19 cellular contexts compared by ENCODE assay signal in the genomic region with DNA sequence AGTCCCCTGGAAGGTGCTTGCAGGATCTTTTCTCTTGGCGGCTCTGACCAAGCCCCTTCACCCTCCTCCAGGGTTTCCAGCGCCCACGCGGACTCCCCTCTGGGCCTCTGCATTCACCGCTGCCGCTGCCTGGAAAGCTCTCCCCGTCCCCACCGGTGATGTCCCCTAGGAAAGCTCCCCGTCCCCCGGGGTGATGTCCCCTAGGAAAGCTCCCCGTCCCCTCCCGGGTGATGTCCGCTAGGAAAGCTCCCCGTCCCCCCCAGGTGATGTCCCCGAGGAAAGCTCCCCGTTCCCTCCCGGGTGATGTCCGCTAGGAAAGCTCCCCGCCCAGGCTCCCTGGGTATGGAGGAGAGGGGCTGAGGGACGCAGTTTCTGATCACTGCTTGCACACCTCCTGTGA. TPM values are rescaled to one million over a fixed set of nuclear protein-coding genes. Genes with fewer than 3 reads are reported as not detected.
DNase-seq lines count a peak whose midpoint lies in the region; ATAC-seq and TF ChIP-seq lines count a peak whose summit lies in the region.
"Had no signal": no experiment of that assay in that cellular context is flagged by ENCODE, and none has a peak within 500 bp of the region (broad histone marks: within the 10 kb centered on the region; RNA-seq: fewer than 3 reads in every experiment).

No MANE protein-coding gene starts in this region.

- peaks cover 52% of the 10 kb centered on the region for H3K36me3 Mint-ChIP-seq in activated naive CD4-positive, alpha-beta T cell treated with anti-CD3 and anti-CD28 coated beads, Interleukin-2, amount 10 ng/mL, durations not matched to agents 7 days and 5 days
- H3K36me3 Mint-ChIP-seq in central memory CD8-positive, alpha-beta T cell (ENCODE audit: insufficient read depth) = peaks cover 38% of the 10 kb centered on the region
- H3K36me3 Mint-ChIP-seq in neural progenitor cell = peaks cover 6% of the 10 kb centered on the region

- no peaks in the 10 kb centered on the region for H3F3A ChIP-seq in neural progenitor cell (ENCODE audit: low read depth)

- no peak overlapping the region for H3K4me3 Mint-ChIP-seq in activated naive CD4-positive, alpha-beta T cell treated with anti-CD3 and anti-CD28 coated beads, Interleukin-2, amount 10 ng/mL, durations not matched to agents 7 days and 5 days
- H3K4me3 Mint-ChIP-seq in central memory CD8-positive, alpha-beta T cell = no peak overlapping the region
- no peak overlapping the region for H3K4me3 Mint-ChIP-seq in neural progenitor cell

- H3K27ac ChIP-seq in WERI-Rb-1 (peak overlapping the region; percentile 98), trophoblast cell (ENCODE audit: low read depth, low read length) (peak overlapping the region; percentile 43), neural progenitor cell (no peak overlapping the region)
- H3K27ac ChIP-seq: C4-2B, HL-60, left lung, PC-9, prostate gland, testis had no signal

- peak overlapping the region; percentile 69 for H3K14ac ChIP-seq in trophoblast cell (ENCODE audit: low read length)

- ATAC-seq in central memory CD8-positive, alpha-beta T cell (replicated peaks; ENCODE audit: extremely low read depth, poor library complexity, severe bottlenecking) = no peak
- ATAC-seq in esophagus mucosa (no peak), HG03135 (IDR thresholded peaks at IDR 0.05; ENCODE audit: unreplicated experiment) (no peak)

- no peak overlapping the region for H3K23ac ChIP-seq in trophoblast cell (ENCODE audit: low read length)

- CTCF ChIA-PET in activated naive CD4-positive, alpha-beta T cell treated with anti-CD3 and anti-CD28 coated beads, Interleukin-2, amount 10 ng/mL, durations not matched to agents 7 days and 5 days (lab: Charles Lee) = interaction anchor here (0.8 to 5.3 kb wide), 16 partner anchors 10 to 398 kb away, joined by 3 to 31 read pairs (median 5); partner anchors contain the start of gene ZAP70

- no peak overlapping the region for H3K4me2 ChIP-seq in trophoblast cell (ENCODE audit: low read length)
- no peak overlapping the region for H3K4me2 ChIP-seq in neural progenitor cell
- H3K4me2 ChIP-seq: PC-9 had no signal

- H3K9me3 ChIP-seq in WERI-Rb-1 (ENCODE audit: severe bottlenecking) (no peaks in the 10 kb centered on the region), trophoblast cell (ENCODE audit: insufficient read depth, low read depth, low read length) (peaks cover 5% of the 10 kb centered on the region), neural progenitor cell (ENCODE audit: low read depth) (no peaks in the 10 kb centered on the region)
- H3K9me3 ChIP-seq: heart right ventricle, left lung, prostate gland, testis had no signal

- H3K79me2 ChIP-seq in trophoblast cell (ENCODE audit: control insufficient read depth, insufficient read depth, low read length, poor library complexity) (no peaks in the 10 kb centered on the region), neural progenitor cell (ENCODE audit: low read depth) (no peaks in the 10 kb centered on the region)

- peak overlapping the region; percentile 76 for H3K18ac ChIP-seq in trophoblast cell (ENCODE audit: low read length)

- H3K79me1 ChIP-seq in trophoblast cell (ENCODE audit: low read length) = peaks cover 14% of the 10 kb centered on the region

- H3K4me3 ChIP-seq in WERI-Rb-1 (ENCODE audit: low read depth, low read length) (peak overlapping the region; percentile 63), trophoblast cell (ENCODE audit: low read depth, low read length) (no peak overlapping the region), neural progenitor cell (no peak overlapping the region)
- H3K4me3 ChIP-seq: heart right ventricle, left lung, PC-9, prostate gland, skin epidermis, testis had no signal

- peak overlapping the region; percentile 43 for H4K8ac ChIP-seq in trophoblast cell (ENCODE audit: low read depth, low read length)

- H3K9me3 Mint-ChIP-seq in activated naive CD4-positive, alpha-beta T cell treated with anti-CD3 and anti-CD28 coated beads, Interleukin-2, amount 10 ng/mL, durations not matched to agents 7 days and 5 days = no peaks in the 10 kb centered on the region
- H3K9me3 Mint-ChIP-seq in central memory CD8-positive, alpha-beta T cell = no peaks in the 10 kb centered on the region
- no peaks in the 10 kb centered on the region for H3K9me3 Mint-ChIP-seq in neural progenitor cell

- H4K91ac ChIP-seq in trophoblast cell (ENCODE audit: low read depth, low read length) = peak overlapping the region; percentile 95

- H3K4me1 Mint-ChIP-seq in activated naive CD4-positive, alpha-beta T cell treated with anti-CD3 and anti-CD28 coated beads, Interleukin-2, amount 10 ng/mL, durations not matched to agents 7 days and 5 days = peaks cover 60% of the 10 kb centered on the region
- H3K4me1 Mint-ChIP-seq in central memory CD8-positive, alpha-beta T cell = peaks cover 82% of the 10 kb centered on the region
- H3K4me1 Mint-ChIP-seq in neural progenitor cell = peaks cover 5% of the 10 kb centered on the region

- H3K27me3 Mint-ChIP-seq in activated naive CD4-positive, alpha-beta T cell treated with anti-CD3 and anti-CD28 coated beads, Interleukin-2, amount 10 ng/mL, durations not matched to agents 7 days and 5 days = no peaks in the 10 kb centered on the region
- no peaks in the 10 kb centered on the region for H3K27me3 Mint-ChIP-seq in central memory CD8-positive, alpha-beta T cell
- H3K27me3 Mint-ChIP-seq in neural progenitor cell (ENCODE audit: insufficient read depth, low read depth) = peaks cover 6% of the 10 kb centered on the region

- H2BK120ac ChIP-seq in trophoblast cell (ENCODE audit: insufficient read depth, low read length, poor library complexity) = peak overlapping the region; percentile 27

- no peak for DNase-seq in activated naive CD4-positive, alpha-beta T cell treated with anti-CD3 and anti-CD28 coated beads, Interleukin-2, amount 10 ng/mL, durations not matched to agents 7 days and 5 days
- no peak for DNase-seq in activated naive CD4-positive, alpha-beta T cell (lab: John Stamatoyannopoulos, UW)
- DNase-seq in WERI-Rb-1 (no peak), trophoblast cell (no peak), neural progenitor cell (ENCODE audit: low spot score) (no peak)
- no peak for DNase-seq in central memory CD8-positive, alpha-beta T cell (ENCODE audit: low spot score in 2 of 2)
- DNase-seq: activated effector memory CD4-positive, alpha-beta T cell treated with Interleukin-2 at 50 U/mL for 16 hours; amniotic stem cell; NCI-H510A had no signal

- H3K27me3 ChIP-seq in WERI-Rb-1 (ENCODE audit: insufficient read depth, low read depth, severe bottlenecking) (no peaks in the 10 kb centered on the region), trophoblast cell (ENCODE audit: insufficient read depth, low read length) (no peaks in the 10 kb centered on the region), neural progenitor cell (no peaks in the 10 kb centered on the region)
- H3K27me3 ChIP-seq: heart right ventricle, testis had no signal

- H2AK5ac ChIP-seq in trophoblast cell (ENCODE audit: low read length) = peak overlapping the region; percentile 66

- TF ChIP-seq CTCF in WERI-Rb-1 (IDR thresholded peaks at IDR 0.05; ENCODE audit: low read depth, low read length) (no peak), neural progenitor cell (IDR thresholded peaks at IDR 0.05) (no peak)

- no peaks in the 10 kb centered on the region for H4K20me1 ChIP-seq in neural progenitor cell (ENCODE audit: low read depth)

- H3K27ac Mint-ChIP-seq in activated naive CD4-positive, alpha-beta T cell treated with anti-CD3 and anti-CD28 coated beads, Interleukin-2, amount 10 ng/mL, durations not matched to agents 7 days and 5 days = peak overlapping the region; percentile 93
- peak overlapping the region; percentile 78 for H3K27ac Mint-ChIP-seq in central memory CD8-positive, alpha-beta T cell (ENCODE audit: low read depth)
- H3K27ac Mint-ChIP-seq in neural progenitor cell = no peak overlapping the region

- H2BK5ac ChIP-seq in trophoblast cell (ENCODE audit: low read depth, low read length, poor library complexity) = peak overlapping the region; percentile 70

- H3K4ac ChIP-seq in trophoblast cell (ENCODE audit: low read depth, low read length) = peak overlapping the region; percentile 50

- no peak overlapping the region for H3K9ac ChIP-seq in trophoblast cell (ENCODE audit: low read length)
- H3K9ac ChIP-seq in neural progenitor cell = no peak overlapping the region

- H2AFZ ChIP-seq in trophoblast cell (ENCODE audit: insufficient read depth, low read length, poor library complexity) = no peak overlapping the region
- H2AFZ ChIP-seq in neural progenitor cell (replicated peaks) = no peak overlapping the region
- H2AFZ ChIP-seq: PC-9 had no signal

- peak overlapping the region; percentile 30 for H2BK12ac ChIP-seq in trophoblast cell (ENCODE audit: low read length)

- H3K4me1 ChIP-seq in trophoblast cell (ENCODE audit: control insufficient read depth in 1 of 2, insufficient read depth in 2 of 2, low read length in 2 of 2) (peaks cover 11 to 14% of the 10 kb centered on the region in 2 experiments), neural progenitor cell (no peaks in the 10 kb centered on the region)
- H3K4me1 ChIP-seq: left lung, prostate gland, testis had no signal

- no CpG with 5 or more reads among the region's 20 CpGs for WGBS in trophoblast cell (ENCODE audit: extremely low coverage, insufficient coverage, insufficient read length)

- H4K12ac ChIP-seq in trophoblast cell (ENCODE audit: low read depth, low read length) = no peak overlapping the region

- H3K36me3 ChIP-seq in WERI-Rb-1 (peaks cover 5% of the 10 kb centered on the region), trophoblast cell (ENCODE audit: control insufficient read depth in 1 of 2, insufficient read depth in 2 of 2, low read length in 2 of 2) (no peaks in the 10 kb centered on the region), neural progenitor cell (no peaks in the 10 kb centered on the region)
- H3K36me3 ChIP-seq: prostate gland had no signal

RNA-seq across cellular contexts. Expression of gene ZAP70, which starts 27.9 kb away (rescaled TPM):
- polyA plus RNA-seq in trophoblast cell (2013) = 3.2 and 3.3 TPM in 2 replicates
- 0.76 TPM for total RNA-seq in esophagus mucosa
- total RNA-seq in neural progenitor cell (ENCODE audit: low replicate concordance) = 0.37 TPM in 1 of 2 replicates, not detected in the other
- total RNA-seq: PC-9 had no signal
